ENCODE assay signal across 25 cellular contexts in the genomic region with DNA sequence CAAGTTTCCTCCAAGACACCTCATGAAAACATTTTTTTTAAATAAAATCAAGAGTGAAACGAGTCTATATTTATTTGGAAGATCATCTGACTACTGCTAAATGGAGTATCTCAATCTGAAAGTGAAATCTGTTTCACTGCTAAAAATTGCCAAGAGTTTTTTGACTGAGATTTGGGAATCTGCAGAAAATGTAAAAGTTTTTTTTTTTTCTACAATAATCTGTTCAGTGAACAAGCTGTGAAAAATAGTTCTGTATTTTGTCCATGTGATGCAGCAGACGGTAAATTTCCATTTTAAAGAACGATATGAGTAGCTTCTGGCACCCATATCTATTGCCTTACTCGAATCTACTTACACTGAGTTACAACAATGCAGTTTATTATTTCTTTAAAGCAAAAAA.
"Had no signal": no experiment of that assay in that cellular context is flagged by ENCODE, and none has a peak within 500 bp of the region (broad histone marks: within the 10 kb centered on the region; RNA-seq: fewer than 3 reads in every experiment).

No MANE protein-coding gene starts in this region.

- H3K79me2 ChIP-seq: parathyroid adenoma had no signal

- DNase-seq: naive thymus-derived CD8-positive, alpha-beta T cell; nephron progenitor cell; nucleus accumbens; ovary; posterior cingulate gyrus; psoas muscle; right cardiac atrium; right lobe of liver; sigmoid colon; small intestine; stimulated activated CD4-positive, alpha-beta T cell treated with anti-CD3 and anti-CD28 coated beads, Interleukin-15, amount 100 ng/mL, for 24 hours; stimulated activated CD4-positive, alpha-beta T cell treated with anti-CD3 and anti-CD28 coated beads, Interleukin-2, amount 100 ng/mL, for 24 hours; stimulated activated CD4-positive, alpha-beta T cell treated with anti-CD3 and anti-CD28 coated beads, Interleukin-2, amount 100 ng/mL, for 48 hours; stimulated activated CD4-positive, alpha-beta T cell treated with anti-CD3 and anti-CD28 coated beads, Interleukin-4, amount 100 ng/mL, for 24 hours; stimulated activated naive B cell treated with anti-CD40 and anti-IgM and Interleukin-4, amounts not matched to agents 10 μg/mL and 1 μg/mL and 100 μg/mL, for 72 hours; stimulated activated naive CD4-positive, alpha-beta T cell treated with Interleukin-2 at 50 U/mL for 16 hours; stomach; testis; tibial artery; transverse colon; upper lobe of right lung; uterus had no signal

- H2AFZ ChIP-seq: parathyroid adenoma had no signal

- H3K4me1 ChIP-seq: parathyroid adenoma, psoas muscle, right lobe of liver, sigmoid colon, stomach, suprapubic skin, testis, tibial artery, upper lobe of right lung, uterus had no signal

- H3K9me3 ChIP-seq: neutrophil, ovary, psoas muscle, right lobe of liver, sigmoid colon, stomach, suprapubic skin, testis, tibial artery, transverse colon, upper lobe of right lung, uterus had no signal

- H3K4me3 ChIP-seq: ovary, psoas muscle, right lobe of liver, sigmoid colon, stomach, suprapubic skin, testis, tibial artery, transverse colon, upper lobe of right lung, uterus had no signal

- H3K27me3 ChIP-seq: ovary, sigmoid colon, testis, transverse colon had no signal

- H3K36me3 ChIP-seq: neutrophil, ovary, right lobe of liver, sigmoid colon, stomach, suprapubic skin, tibial artery, transverse colon, upper lobe of right lung, uterus had no signal

- H3K9ac ChIP-seq: parathyroid adenoma had no signal

- H3K27ac ChIP-seq: neutrophil, ovary, parathyroid adenoma, psoas muscle, right lobe of liver, sigmoid colon, stomach, suprapubic skin, testis, tibial artery, transverse colon, upper lobe of right lung, uterus had no signal
